ENCODE assay signal across 15 cellular contexts in genomic region chr5:178211095-178212048, GRCh38. TPM values are rescaled to one million over a fixed set of nuclear protein-coding genes. Genes with fewer than 3 reads are reported as not detected.
DNase-seq lines count a peak whose midpoint lies in the region; ATAC-seq, FAIRE-seq and TF ChIP-seq lines count a peak whose summit lies in the region.
"Had no signal": no experiment of that assay in that cellular context is flagged by ENCODE, and none has a peak within 500 bp of the region (broad histone marks: within the 10 kb centered on the region; RNA-seq: fewer than 3 reads in every experiment).

No MANE protein-coding gene starts in this region.

- H2BK120ac ChIP-seq in mesenchymal stem cell (ENCODE audit: low read depth, low read length), result no peak overlapping the region

- no peaks in the 10 kb centered on the region for H3K27me3 Mint-ChIP-seq in Caco-2 (ENCODE audit: insufficient read depth, unreplicated experiment)
- H3K27me3 Mint-ChIP-seq in activated CD8-positive, alpha-beta T cell treated with anti-CD3 and anti-CD28 coated beads for 36 hours, result no peaks in the 10 kb centered on the region

- H3K4me1 ChIP-seq in Caco-2 (peaks cover 6% of the 10 kb centered on the region; the same call in 1 of the 2 replicates), mesenchymal stem cell (ENCODE audit: control insufficient read depth, insufficient read depth, low read depth, low read length) (peaks cover 14% of the 10 kb centered on the region)

- no peak overlapping the region for H4K91ac ChIP-seq in mesenchymal stem cell (ENCODE audit: low read length)

- H3K23ac ChIP-seq in mesenchymal stem cell (ENCODE audit: low read length in 2 of 2), result no peak overlapping the region

- no peak overlapping the region for H2BK5ac ChIP-seq in mesenchymal stem cell (ENCODE audit: low read depth, low read length, poor library complexity, severe bottlenecking)

- no TSS peak for BruUV-seq in Caco-2 (replicated peaks; lab: Mats Ljungman, UMichigan)

- H3K18ac ChIP-seq in mesenchymal stem cell (ENCODE audit: low read depth in 1 of 2, low read length in 2 of 2), result no peak overlapping the region

- H2AFZ ChIP-seq in mesenchymal stem cell (ENCODE audit: low read depth, low read length), result no peak overlapping the region

- H3K36me3 Mint-ChIP-seq in Caco-2 (ENCODE audit: insufficient read depth, unreplicated experiment), result peaks cover 98% of the 10 kb centered on the region
- H3K36me3 Mint-ChIP-seq in activated CD8-positive, alpha-beta T cell treated with anti-CD3 and anti-CD28 coated beads for 36 hours (ENCODE audit: low read depth), result peaks cover 84% of the 10 kb centered on the region

- H3K4me3 ChIP-seq in Caco-2 (ENCODE audit: low read depth, low read length), result no peak overlapping the region
- H3K4me3 ChIP-seq in mesenchymal stem cell (ENCODE audit: insufficient read depth in 1 of 2, low read depth in 1 of 2, low read length in 2 of 2), result no peak overlapping the region
- H3K4me3 ChIP-seq: heart right ventricle had no signal

- peaks cover 11% of the 10 kb centered on the region for H3K4me1 Mint-ChIP-seq in Caco-2 (ENCODE audit: low read depth, unreplicated experiment)
- H3K4me1 Mint-ChIP-seq in activated CD8-positive, alpha-beta T cell treated with anti-CD3 and anti-CD28 coated beads for 36 hours (ENCODE audit: low read depth), result peaks cover 39% of the 10 kb centered on the region

- H3K27me3 ChIP-seq in Caco-2 (replicated peaks; ENCODE audit: control insufficient read depth, insufficient read depth, low read length), result no peaks in the 10 kb centered on the region
- no peaks in the 10 kb centered on the region for H3K27me3 ChIP-seq in mesenchymal stem cell (ENCODE audit: control insufficient read depth in 1 of 2, insufficient read depth in 1 of 2, low read length in 2 of 2)
- H3K27me3 ChIP-seq: heart right ventricle had no signal

- no peak overlapping the region for H3K4ac ChIP-seq in mesenchymal stem cell (ENCODE audit: low read depth in 1 of 2, low read length in 2 of 2)

- FAIRE-seq in D721Med (lab: Jason Lieb, UNC), result no peak
- FAIRE-seq: bronchial epithelial cell, TTC549 had no signal

- no peak overlapping the region for H3K27ac ChIP-seq in mesenchymal stem cell (ENCODE audit: low read length, poor library complexity, severe bottlenecking)
- H3K27ac ChIP-seq: heart right ventricle had no signal

- no peak overlapping the region for H2BK15ac ChIP-seq in mesenchymal stem cell (ENCODE audit: low read depth, poor library complexity, severe bottlenecking)

- DNase-seq in Caco-2 (no peak), mesenchymal stem cell (no peak), D721Med (ENCODE audit: insufficient read length, low spot score) (no peak)
- no peak for DNase-seq in activated CD8-positive, alpha-beta T cell treated with anti-CD3 and anti-CD28 coated beads for 36 hours
- DNase-seq: activated T-cell treated with anti-CD3 and anti-CD28 coated beads, Interleukin-2, amount 50 U/mL, for 4 hours; heart right ventricle; NCI-H526; trophoblast cell had no signal

- intact Hi-C loops in Caco-2 (cut with micrococcal nuclease; ENCODE audit: unreplicated experiment), result no loop called here
- intact Hi-C loops in activated CD8-positive, alpha-beta T cell treated with anti-CD3 and anti-CD28 coated beads for 36 hours (cut with micrococcal nuclease), result no loop called here

- CTCF ChIA-PET in Caco-2 (lab: Charles Lee), result no interaction called here
- CTCF ChIA-PET in activated CD8-positive, alpha-beta T cell treated with anti-CD3 and anti-CD28 coated beads for 36 hours (lab: Charles Lee), result interaction anchor here (1.1 to 1.7 kb wide), 2 partner anchors 13 to 24 kb away, joined by 3 read pairs; no protein-coding TSS in a partner anchor

- peaks cover 37% of the 10 kb centered on the region for H3K79me1 ChIP-seq in mesenchymal stem cell (replicated peaks; ENCODE audit: low read length, poor library complexity, severe bottlenecking)

- no peak for ATAC-seq in activated CD8-positive, alpha-beta T cell treated with anti-CD3 and anti-CD28 coated beads for 36 hours
- ATAC-seq in GM19463 (IDR thresholded peaks at IDR 0.05; ENCODE audit: unreplicated experiment) (no peak), HG03378 (IDR thresholded peaks at IDR 0.05; ENCODE audit: unreplicated experiment) (no peak)
- ATAC-seq: heart right ventricle had no signal

- no peak overlapping the region for H3K9ac ChIP-seq in mesenchymal stem cell (ENCODE audit: low read length)

- no peaks in the 10 kb centered on the region for H3K9me3 ChIP-seq in Caco-2
- no peaks in the 10 kb centered on the region for H3K9me3 ChIP-seq in mesenchymal stem cell (ENCODE audit: control insufficient read depth, low read length)
- H3K9me3 ChIP-seq: heart right ventricle had no signal

- H3K36me3 ChIP-seq in Caco-2 (ENCODE audit: control insufficient read depth, insufficient read depth, low read length) (peaks cover 21% of the 10 kb centered on the region), mesenchymal stem cell (ENCODE audit: control insufficient read depth in 1 of 2, insufficient read depth in 2 of 2, low read depth in 1 of 2, low read length in 2 of 2) (peaks cover 91 to 100% of the 10 kb centered on the region in 2 experiments)

- peak; percentile 8 for TF ChIP-seq POLR2A in GM19099 (IDR thresholded peaks at IDR 0.05; ENCODE audit: extremely low read depth, insufficient read length, low read depth)

- no peak overlapping the region for H3K4me3 Mint-ChIP-seq in Caco-2 (ENCODE audit: unreplicated experiment)
- H3K4me3 Mint-ChIP-seq in activated CD8-positive, alpha-beta T cell treated with anti-CD3 and anti-CD28 coated beads for 36 hours, result no peak overlapping the region
- H3K4me3 Mint-ChIP-seq: activated T-cell treated with anti-CD3 and anti-CD28 coated beads, Interleukin-2, amount 50 U/mL, for 4 hours had no signal

- WGBS in mesenchymal stem cell, result 90% methylated on average over 8 of the region's 8 CpGs

- no peak overlapping the region for H2BK12ac ChIP-seq in mesenchymal stem cell (ENCODE audit: low read length in 2 of 2)

- no peak overlapping the region for H2AK5ac ChIP-seq in mesenchymal stem cell (ENCODE audit: low read length, severe bottlenecking)

- H3K27ac Mint-ChIP-seq in Caco-2 (ENCODE audit: unreplicated experiment), result peak overlapping the region; percentile 58
- peak overlapping the region; percentile 72 for H3K27ac Mint-ChIP-seq in activated CD8-positive, alpha-beta T cell treated with anti-CD3 and anti-CD28 coated beads for 36 hours

- no peaks in the 10 kb centered on the region for H3K9me3 Mint-ChIP-seq in Caco-2 (ENCODE audit: unreplicated experiment)
- H3K9me3 Mint-ChIP-seq in activated CD8-positive, alpha-beta T cell treated with anti-CD3 and anti-CD28 coated beads for 36 hours, result no peaks in the 10 kb centered on the region
- H3K9me3 Mint-ChIP-seq: activated T-cell treated with anti-CD3 and anti-CD28 coated beads, Interleukin-2, amount 50 U/mL, for 4 hours had no signal

- H3K14ac ChIP-seq in mesenchymal stem cell (ENCODE audit: low read length in 2 of 2), result no peak overlapping the region

- no peak for TF ChIP-seq CTCF in Caco-2 (IDR thresholded peaks at IDR 0.05; ENCODE audit: insufficient read depth in 1 of 2, low read depth in 1 of 2, low read length in 1 of 2, severe bottlenecking in 1 of 2, unreplicated experiment in 1 of 2)
- TF ChIP-seq CTCF in activated CD8-positive, alpha-beta T cell treated with anti-CD3 and anti-CD28 coated beads for 36 hours (IDR thresholded peaks at IDR 0.05), result no peak
- no peak for TF ChIP-seq CTCF in D721Med (IDR thresholded peaks at IDR 0.05; ENCODE audit: insufficient read depth, missing control alignments)

- H4K8ac ChIP-seq in mesenchymal stem cell (ENCODE audit: low read length), result peak overlapping the region; percentile 48

- H3K4me2 ChIP-seq in mesenchymal stem cell (ENCODE audit: low read length, poor library complexity, severe bottlenecking), result no peak overlapping the region

- POLR2A ChIA-PET in Caco-2 (lab: Charles Lee), result no interaction called here
- POLR2A ChIA-PET in activated CD8-positive, alpha-beta T cell treated with anti-CD3 and anti-CD28 coated beads for 36 hours (lab: Charles Lee), result interaction anchor here (0.5 to 16.9 kb wide), 8 partner anchors 9 to 553 kb away, joined by 3 to 431 read pairs (median 6); partner anchors contain the start of gene PHYKPL

RNA-seq across cellular contexts. Expression of gene HNRNPAB, which starts 7.0 kb away (rescaled TPM):
- 286 and 295 TPM in 2 replicates for total RNA-seq in Caco-2 (2022)
- total RNA-seq in activated CD8-positive, alpha-beta T cell treated with anti-CD3 and anti-CD28 coated beads for 36 hours, result 100 to 1,000 TPM; 392 to 399 TPM
- polyA plus RNA-seq in mesenchymal stem cell (2013, experiment 1 of 2), result 114 TPM
- polyA plus RNA-seq in mesenchymal stem cell (2013, experiment 2 of 2), result 110 TPM

RNA-seq across cellular contexts. Expression of gene PHYKPL, which starts 21.2 kb away (rescaled TPM):
- 78.2 and 82.1 TPM in 2 replicates for total RNA-seq in Caco-2 (2022)
- 10 to 100 TPM; 60.4 to 62.1 TPM for total RNA-seq in activated CD8-positive, alpha-beta T cell treated with anti-CD3 and anti-CD28 coated beads for 36 hours
- 14.7 TPM for polyA plus RNA-seq in mesenchymal stem cell (2013, experiment 1 of 2)
- 13.6 TPM for polyA plus RNA-seq in mesenchymal stem cell (2013, experiment 2 of 2)

RNA-seq across cellular contexts. Expression of gene GMCL2, which starts 24.2 kb away (rescaled TPM):
- not detected in 2 replicates for total RNA-seq in Caco-2 (2022)
- not detected for total RNA-seq in activated CD8-positive, alpha-beta T cell treated with anti-CD3 and anti-CD28 coated beads for 36 hours
- polyA plus RNA-seq in mesenchymal stem cell (2013, experiment 1 of 2), result not detected
- polyA plus RNA-seq in mesenchymal stem cell (2013, experiment 2 of 2), result not detected
- total RNA-seq: activated T-cell treated with anti-CD3 and anti-CD28 coated beads, Interleukin-2, amount 50 U/mL, for 4 hours; bronchial epithelial cell; H4; heart right ventricle; skeletal muscle tissue had no signal
- polyA plus RNA-seq: heart right ventricle had no signal

RNA-seq across cellular contexts. Expression of gene NHP2, which starts 57.7 kb away (rescaled TPM):
- 127 and 142 TPM in 2 replicates for total RNA-seq in Caco-2 (2022)
- 100 to 1,000 TPM; 287 to 296 TPM for total RNA-seq in activated CD8-positive, alpha-beta T cell treated with anti-CD3 and anti-CD28 coated beads for 36 hours
- polyA plus RNA-seq in mesenchymal stem cell (2013, experiment 1 of 2), result 114 TPM
- 119 TPM for polyA plus RNA-seq in mesenchymal stem cell (2013, experiment 2 of 2)
